8 cellular contexts compared by ENCODE assay signal in the genomic region with DNA sequence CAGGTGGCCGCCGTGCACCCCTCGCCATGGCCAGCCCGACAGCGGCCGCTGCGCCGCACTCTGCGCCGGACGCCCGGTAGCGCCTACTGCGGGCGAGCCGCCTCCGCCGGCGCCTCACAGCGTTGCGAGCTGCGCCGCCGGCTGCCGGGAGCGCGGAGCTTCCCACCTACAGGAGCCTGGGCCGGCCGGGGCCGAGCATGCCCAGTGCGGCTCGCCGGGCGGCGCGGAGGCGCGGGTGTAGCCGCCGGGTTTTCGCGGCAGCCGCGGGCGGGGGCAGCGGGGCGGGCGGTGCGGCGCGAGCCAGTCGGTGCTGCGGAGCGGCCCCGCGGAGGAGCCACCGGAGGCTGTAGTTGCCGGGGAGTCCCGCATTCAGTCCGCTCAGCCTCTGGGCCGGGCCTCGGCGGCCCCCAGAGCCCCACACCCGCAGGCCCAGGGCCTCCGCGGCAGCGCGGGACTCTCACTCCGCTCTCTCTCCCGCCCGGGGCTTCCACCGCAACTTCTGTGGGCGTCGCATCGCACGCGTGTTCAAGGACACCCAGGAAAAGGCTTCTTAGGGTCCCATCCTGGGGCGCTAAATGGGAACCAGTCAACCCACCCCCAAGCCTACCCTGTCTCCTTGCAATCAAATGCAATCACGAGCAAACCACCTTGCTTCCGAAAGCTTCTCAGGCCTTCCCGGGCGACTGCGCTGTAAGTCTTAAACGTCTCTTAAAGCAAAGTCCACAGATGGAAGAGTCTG. TPM values are rescaled to one million over a fixed set of nuclear protein-coding genes. Genes with fewer than 3 reads are reported as not detected.
DNase-seq lines count a peak whose midpoint lies in the region; ATAC-seq and TF ChIP-seq lines count a peak whose summit lies in the region.

A gene (minus strand): TSS at position 143 of the 739 bp plus-strand sequence. CDS start 20,518 bp downstream, outside the sequence.

- peak within 1 kb of the TSS; percentile 97 for H3K14ac ChIP-seq in neuronal stem cell (ENCODE audit: low read length)

- H2BK15ac ChIP-seq in neuronal stem cell (ENCODE audit: low read length) = peak within 1 kb of the TSS; percentile 84

- H2BK12ac ChIP-seq in neuronal stem cell (ENCODE audit: low read length) = no peak within 1 kb of the TSS

- H3K4me1 Mint-ChIP-seq in activated naive CD4-positive, alpha-beta T cell treated with anti-CD3 and anti-CD28 coated beads for 36 hours (ENCODE audit: low read depth) = peaks cover 7% of the 10 kb centered on the region

- H3K4me1 ChIP-seq in SJSA1 (replicated peaks) (peaks cover 13% of the 10 kb centered on the region), gastroesophageal sphincter (peaks cover 0 to 16% (median 0%) of the 10 kb centered on the region in 3 donors), neuronal stem cell (ENCODE audit: control insufficient read depth in 2 of 2, insufficient read depth in 1 of 2, low read depth in 1 of 2, low read length in 2 of 2) (peaks cover 2 to 6% of the 10 kb centered on the region in 2 donors), stomach smooth muscle (ENCODE audit: control insufficient read depth, insufficient read depth, low read length) (peaks cover 3% of the 10 kb centered on the region)

- no peaks in the 10 kb centered on the region for H3K79me1 ChIP-seq in neuronal stem cell (ENCODE audit: low read depth, low read length)

- no peaks in the 10 kb centered on the region for H3K9me3 Mint-ChIP-seq in activated naive CD4-positive, alpha-beta T cell treated with anti-CD3 and anti-CD28 coated beads for 36 hours

- peak within 1 kb of the TSS; percentile 81 for H3K4me2 ChIP-seq in neuronal stem cell (ENCODE audit: insufficient read depth, low read length, poor library complexity, severe bottlenecking)

- no peak within 1 kb of the TSS for H3K4ac ChIP-seq in neuronal stem cell (ENCODE audit: low read length)

- no peak within 1 kb of the TSS for H3K27ac ChIP-seq in SJSA1
- peak within 1 kb of the TSS; percentile 48 to 97 (median 92) for H3K27ac ChIP-seq in gastroesophageal sphincter
- peak within 1 kb of the TSS; percentile 88 for H3K27ac ChIP-seq in neuronal stem cell (replicated peaks; ENCODE audit: low read length)
- peak within 1 kb of the TSS; percentile 81 for H3K27ac ChIP-seq in stomach smooth muscle (ENCODE audit: low read length)

- TF ChIP-seq CTCF in gastroesophageal sphincter (IDR thresholded peaks at IDR 0.05) = peak in 2 of 4 experiments; percentile 14 to 43

- H3K27me3 ChIP-seq in SJSA1 (replicated peaks) = peaks cover 42% of the 10 kb centered on the region
- no peaks in the 10 kb centered on the region for H3K27me3 ChIP-seq in gastroesophageal sphincter
- H3K27me3 ChIP-seq in neuronal stem cell (ENCODE audit: control insufficient read depth in 3 of 3, insufficient read depth in 3 of 3, low read depth in 1 of 3, low read length in 3 of 3) = peaks cover 0 to 20% (median 7%) of the 10 kb centered on the region in 3 experiments
- no peaks in the 10 kb centered on the region for H3K27me3 ChIP-seq in stomach smooth muscle (ENCODE audit: control insufficient read depth in 1 of 2, insufficient read depth in 2 of 2, low read length in 2 of 2)

- peak within 1 kb of the TSS; percentile 72 for H3K27ac Mint-ChIP-seq in activated naive CD4-positive, alpha-beta T cell treated with anti-CD3 and anti-CD28 coated beads for 36 hours

- CTCF ChIA-PET in activated naive CD4-positive, alpha-beta T cell treated with anti-CD3 and anti-CD28 coated beads for 36 hours (lab: Charles Lee) = interaction anchor here (0.7 kb wide), 1 partner anchor 252 kb away, joined by 3 read pairs; no protein-coding TSS in a partner anchor

- no peaks in the 10 kb centered on the region for H3K36me3 ChIP-seq in SJSA1
- H3K36me3 ChIP-seq in gastroesophageal sphincter = no peaks in the 10 kb centered on the region
- no peaks in the 10 kb centered on the region for H3K36me3 ChIP-seq in neuronal stem cell (replicated peaks in 1 of 2; ENCODE audit: control insufficient read depth in 2 of 2, insufficient read depth in 2 of 2, low read length in 2 of 2)
- no peaks in the 10 kb centered on the region for H3K36me3 ChIP-seq in stomach smooth muscle (ENCODE audit: control insufficient read depth in 2 of 2, insufficient read depth in 2 of 2, low read length in 2 of 2)

- peaks cover 14% of the 10 kb centered on the region for H3K9me3 ChIP-seq in SJSA1 (replicated peaks)
- H3K9me3 ChIP-seq in gastroesophageal sphincter = no peaks in the 10 kb centered on the region
- H3K9me3 ChIP-seq in neuronal stem cell (replicated peaks in 1 of 2; ENCODE audit: control insufficient read depth in 2 of 2, insufficient read depth in 1 of 2, low read depth in 1 of 2, low read length in 2 of 2) = no peaks in the 10 kb centered on the region
- no peaks in the 10 kb centered on the region for H3K9me3 ChIP-seq in stomach smooth muscle (ENCODE audit: control insufficient read depth in 2 of 2, low read length in 2 of 2)

- no peak for TF ChIP-seq EP300 in gastroesophageal sphincter (IDR thresholded peaks at IDR 0.05)

- peak within 1 kb of the TSS; percentile 96 for H2BK5ac ChIP-seq in neuronal stem cell (ENCODE audit: low read length)

- H3K4me3 Mint-ChIP-seq in activated naive CD4-positive, alpha-beta T cell treated with anti-CD3 and anti-CD28 coated beads for 36 hours = peak within 1 kb of the TSS; percentile 83

- H4K91ac ChIP-seq in neuronal stem cell (ENCODE audit: low read depth, low read length, poor library complexity) = no peak within 1 kb of the TSS

- H3K27me3 Mint-ChIP-seq in activated naive CD4-positive, alpha-beta T cell treated with anti-CD3 and anti-CD28 coated beads for 36 hours (ENCODE audit: low read depth) = peaks cover 15% of the 10 kb centered on the region

- no peak within 1 kb of the TSS for H4K8ac ChIP-seq in neuronal stem cell (ENCODE audit: low read depth, low read length)

- ATAC-seq in GM21576 (IDR thresholded peaks at IDR 0.05; ENCODE audit: unreplicated experiment) (peak; percentile 83), gastroesophageal sphincter (peak; percentile 91)

- H3K4me3 ChIP-seq in SJSA1 (peak within 1 kb of the TSS; percentile 70), gastroesophageal sphincter (peak within 1 kb of the TSS; percentile 65 to 93), neuronal stem cell (ENCODE audit: low read length in 2 of 2) (peak within 1 kb of the TSS; percentile 82 to 88), stomach smooth muscle (ENCODE audit: low read length in 2 of 2) (peak within 1 kb of the TSS; percentile 92)

- peak; percentile 66 to 73 for TF ChIP-seq POLR2A in gastroesophageal sphincter (IDR thresholded peaks at IDR 0.05)

- peaks cover 2% of the 10 kb centered on the region for H3K36me3 Mint-ChIP-seq in activated naive CD4-positive, alpha-beta T cell treated with anti-CD3 and anti-CD28 coated beads for 36 hours (ENCODE audit: low read depth)

- H2BK120ac ChIP-seq in neuronal stem cell (ENCODE audit: low read depth, low read length) = peak within 1 kb of the TSS; percentile 74

- H2AFZ ChIP-seq in neuronal stem cell (ENCODE audit: low read length) = peak within 1 kb of the TSS; percentile 100

- 0% methylated on average over 9 of the region's 84 CpGs; no CpG with 5 or more reads in 1 of the 2 donors for WGBS in gastroesophageal sphincter (ENCODE audit: low coverage in 1 of 2), 2 donors
- WGBS in neuronal stem cell (ENCODE audit: extremely low coverage in 2 of 2, insufficient read length in 2 of 2, insufficient replicate concordance in 1 of 2), 2 donors = no CpG with 5 or more reads among the region's 84 CpGs

- DNase-seq in DMS114 treated with DMSO at 0.1 percent for 48 hours (lab: John Stamatoyannopoulos, UW; ENCODE audit: unreplicated experiment) = peak; percentile 45
- peak; percentile 83 for DNase-seq in HuH-7.5 (ENCODE audit: low spot score)
- DNase-seq in SJSA1 (ENCODE audit: low read depth in 1 of 2, low spot score in 2 of 2) = peak; percentile 68 to 77
- peak; percentile 83 for DNase-seq in activated naive CD4-positive, alpha-beta T cell treated with anti-CD3 and anti-CD28 coated beads for 36 hours
- DNase-seq in neuronal stem cell (ENCODE audit: low spot score) = peak; percentile 89

- peak within 1 kb of the TSS; percentile 87 for H3K23ac ChIP-seq in neuronal stem cell (ENCODE audit: low read depth, low read length, poor library complexity)

- H3K9ac ChIP-seq in neuronal stem cell (ENCODE audit: low read depth, low read length, poor library complexity) (peak within 1 kb of the TSS; percentile 90), stomach smooth muscle (ENCODE audit: low read length in 2 of 2) (peak within 1 kb of the TSS; percentile 79 to 88)

- intact Hi-C loops in activated naive CD4-positive, alpha-beta T cell treated with anti-CD3 and anti-CD28 coated beads for 36 hours (cut with micrococcal nuclease) = loop anchor here (1.0 to 10.0 kb wide), 4 partner anchors 214 to 1542 kb away; a partner anchor contains a TSS

- H3K18ac ChIP-seq in neuronal stem cell (ENCODE audit: low read length) = peak within 1 kb of the TSS; percentile 94

- H2AK5ac ChIP-seq in neuronal stem cell (ENCODE audit: low read depth, low read length) = peak within 1 kb of the TSS; percentile 66

RNA-seq across cellular contexts. Expression of the gene that starts here (rescaled TPM):
- 0.97 TPM in 1 of 2 replicates, not detected in the other for total RNA-seq in SJSA1 (2014; rRNA removed; shearing (Covaris generic))
- total RNA-seq in activated naive CD4-positive, alpha-beta T cell treated with anti-CD3 and anti-CD28 coated beads for 36 hours = under 1 TPM; 0.72 to 0.74 TPM
- 1 to 10 TPM; 5.5 to 9.3 (median 8.3) TPM for total RNA-seq in gastroesophageal sphincter
- polyA plus RNA-seq in neuronal stem cell (2013, experiment 1 of 2) = 4.8 TPM
- 5.2 TPM for polyA plus RNA-seq in neuronal stem cell (2013, experiment 2 of 2)

Comparison
In these comparisons a context has a peak if more than half of its experiments do, and no peak if none do; other contexts are left out.
1. Peak in DNase-seq and H3K4me3 ChIP-seq in SJSA1; RNA of the gene not detected or under 1 TPM.
2. Peak in DNase-seq in activated naive CD4-positive, alpha-beta T cell treated with anti-CD3 and anti-CD28 coated beads for 36 hours; RNA of the gene not detected or under 1 TPM.